Comparison of ENCODE assay signal across 8 cellular contexts in the genomic region with DNA sequence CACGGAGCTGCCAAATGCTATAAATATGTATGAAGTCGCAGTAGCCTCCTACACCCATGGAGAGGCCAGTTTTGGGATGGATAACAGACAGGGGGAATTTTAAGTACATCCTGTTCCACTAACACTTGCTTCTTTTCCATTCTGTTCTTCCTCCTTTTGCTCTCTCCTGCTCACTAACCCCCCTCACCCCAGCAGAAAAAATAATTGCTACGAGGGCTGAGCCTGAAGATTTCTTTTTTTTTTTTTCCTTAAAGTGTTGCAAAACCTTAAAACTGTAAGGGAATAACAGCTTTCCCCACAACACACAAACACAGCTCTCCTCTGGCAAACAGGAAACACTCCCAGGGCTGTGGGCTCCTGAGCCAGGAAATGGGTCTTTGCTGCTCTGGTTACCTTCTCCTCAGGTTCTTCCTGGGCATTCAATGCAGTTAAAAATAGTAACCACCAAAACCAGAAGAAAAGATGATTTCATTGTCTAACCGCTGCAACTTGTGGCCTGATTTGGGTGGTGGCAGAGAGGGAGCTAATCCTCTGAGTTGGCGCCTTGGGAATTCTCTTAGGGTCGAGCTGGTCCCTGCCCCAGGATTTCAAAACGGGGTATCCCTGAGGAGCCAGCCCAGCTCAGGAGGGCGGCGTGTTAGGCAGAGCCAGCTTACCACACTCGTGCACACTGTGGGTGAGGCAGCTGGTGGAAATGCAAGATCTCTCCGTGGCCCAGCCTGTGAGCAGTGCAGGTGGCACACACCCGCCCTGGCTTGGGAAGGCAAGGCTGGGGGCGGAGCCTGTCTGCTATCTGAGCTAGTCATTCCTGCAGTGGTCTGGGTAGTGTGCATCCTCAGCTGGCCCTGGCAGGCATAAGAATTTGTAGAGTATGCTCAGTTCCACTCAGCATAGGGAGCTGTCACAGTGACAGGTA. TPM values are rescaled to one million over a fixed set of nuclear protein-coding genes. Genes with fewer than 3 reads are reported as not detected.
DNase-seq lines count a peak whose midpoint lies in the region; ATAC-seq lines count a peak whose summit lies in the region.

No MANE protein-coding gene starts in this region.

- H3K9me3 ChIP-seq in MG63, result no peaks in the 10 kb centered on the region
- no peaks in the 10 kb centered on the region for H3K9me3 ChIP-seq in effector memory CD4-positive, alpha-beta T cell (ENCODE audit: control insufficient read depth, low read length)
- H3K9me3 ChIP-seq in naive thymus-derived CD4-positive, alpha-beta T cell (ENCODE audit: control insufficient read depth in 2 of 3, low read length in 3 of 3), result no peaks in the 10 kb centered on the region

- peaks cover 41% of the 10 kb centered on the region for H3K27me3 Mint-ChIP-seq in activated CD4-positive, alpha-beta T cell treated with anti-CD3 and anti-CD28 coated beads, Interleukin-2, amount 10 ng/mL, durations not matched to agents 24 days and 14 days
- peaks cover 4 to 49% (median 7%) of the 10 kb centered on the region in 5 donors for H3K27me3 Mint-ChIP-seq in naive thymus-derived CD4-positive, alpha-beta T cell

- H3K4me1 Mint-ChIP-seq in activated CD4-positive, alpha-beta T cell treated with anti-CD3 and anti-CD28 coated beads, Interleukin-2, amount 10 ng/mL, durations not matched to agents 24 days and 14 days, result peaks cover 16% of the 10 kb centered on the region
- peaks cover 20 to 43% (median 34%) of the 10 kb centered on the region in 7 donors for H3K4me1 Mint-ChIP-seq in naive thymus-derived CD4-positive, alpha-beta T cell

- H3K4me3 Mint-ChIP-seq in activated CD4-positive, alpha-beta T cell treated with anti-CD3 and anti-CD28 coated beads, Interleukin-2, amount 10 ng/mL, durations not matched to agents 24 days and 14 days, result peak overlapping the region; percentile 73
- peak overlapping the region; percentile 74 to 88 (median 78) for H3K4me3 Mint-ChIP-seq in naive thymus-derived CD4-positive, alpha-beta T cell

- DNase-seq in NCI-H1092 treated with DMSO at 0.1 percent for 48 hours (lab: John Stamatoyannopoulos, UW) (peak; percentile 6), NCI-H1092 (lab: John Stamatoyannopoulos, UW) (no peak), MG63 (peak; percentile 55)
- DNase-seq in activated CD4-positive, alpha-beta T cell treated with anti-CD3 and anti-CD28 coated beads, Interleukin-2, amount 10 ng/mL, durations not matched to agents 24 days and 14 days, result peak; percentile 82
- DNase-seq in effector memory CD4-positive, alpha-beta T cell, result peak; percentile 6 to 27 (median 22)
- peak in 8 of 9 donors; percentile 15 to 51 (median 44) for DNase-seq in naive thymus-derived CD4-positive, alpha-beta T cell
- DNase-seq in stimulated activated naive CD4-positive, alpha-beta T cell (lab: John Stamatoyannopoulos, UW), result peak in 4 of 6 experiments; percentile 15 to 45 (median 31)

- intact Hi-C loops in activated CD4-positive, alpha-beta T cell treated with anti-CD3 and anti-CD28 coated beads, Interleukin-2, amount 10 ng/mL, durations not matched to agents 24 days and 14 days (cut with micrococcal nuclease), result loop anchor here (1.0 to 10.0 kb wide), 2 partner anchors 17 to 365 kb away; a partner anchor contains a TSS
- intact Hi-C loops in naive thymus-derived CD4-positive, alpha-beta T cell (cut with micrococcal nuclease), result loop anchor here (1.0 to 5.0 kb wide), 4 partner anchors 15 to 78 kb away; a partner anchor contains a TSS

- H3K4me3 ChIP-seq in MG63, result no peak overlapping the region
- peak overlapping the region; percentile 23 for H3K4me3 ChIP-seq in effector memory CD4-positive, alpha-beta T cell (ENCODE audit: insufficient read depth, low read depth, low read length, poor library complexity, severe bottlenecking)
- peak overlapping the region; percentile 22 for H3K4me3 ChIP-seq in naive thymus-derived CD4-positive, alpha-beta T cell (ENCODE audit: low read length)

- H3K27me3 ChIP-seq in MG63, result no peaks in the 10 kb centered on the region
- H3K27me3 ChIP-seq in effector memory CD4-positive, alpha-beta T cell (replicated peaks; ENCODE audit: control insufficient read depth, insufficient read depth, low read length, poor library complexity, severe bottlenecking), result no peaks in the 10 kb centered on the region
- peaks cover 0 to 3% of the 10 kb centered on the region in 2 donors for H3K27me3 ChIP-seq in naive thymus-derived CD4-positive, alpha-beta T cell (ENCODE audit: control insufficient read depth in 2 of 2, insufficient read depth in 2 of 2, low read length in 2 of 2)

- H3K4me1 ChIP-seq in effector memory CD4-positive, alpha-beta T cell (ENCODE audit: control insufficient read depth, insufficient read depth, low read length, poor library complexity, severe bottlenecking), result peaks cover 13% of the 10 kb centered on the region
- peaks cover 0 to 16% of the 10 kb centered on the region in 2 donors for H3K4me1 ChIP-seq in naive thymus-derived CD4-positive, alpha-beta T cell (ENCODE audit: control insufficient read depth in 2 of 2, insufficient read depth in 2 of 2, low read length in 2 of 2)

- peak; percentile 90 for ATAC-seq in naive thymus-derived CD4-positive, alpha-beta T cell
- no peak for ATAC-seq in GM19328 (IDR thresholded peaks at IDR 0.05; ENCODE audit: unreplicated experiment)

- H3K36me3 Mint-ChIP-seq in activated CD4-positive, alpha-beta T cell treated with anti-CD3 and anti-CD28 coated beads, Interleukin-2, amount 10 ng/mL, durations not matched to agents 24 days and 14 days (ENCODE audit: low read depth), result no peaks in the 10 kb centered on the region
- H3K36me3 Mint-ChIP-seq in naive thymus-derived CD4-positive, alpha-beta T cell, result no peaks in the 10 kb centered on the region

- H3K36me3 ChIP-seq in MG63, result no peaks in the 10 kb centered on the region
- H3K36me3 ChIP-seq in effector memory CD4-positive, alpha-beta T cell (ENCODE audit: control insufficient read depth, insufficient read depth, low read length), result no peaks in the 10 kb centered on the region
- H3K36me3 ChIP-seq in naive thymus-derived CD4-positive, alpha-beta T cell (ENCODE audit: control insufficient read depth in 2 of 3, insufficient read depth in 3 of 3, low read length in 3 of 3), result no peaks in the 10 kb centered on the region

- CTCF ChIA-PET in naive thymus-derived CD4-positive, alpha-beta T cell (lab: Charles Lee), result interaction anchor here (0.9 to 1.3 kb wide), 4 partner anchors 11 to 78 kb away, joined by 3 to 5 read pairs (median 4); no protein-coding TSS in a partner anchor

- POLR2A ChIA-PET in naive thymus-derived CD4-positive, alpha-beta T cell (lab: Charles Lee), result interaction anchor here (1.3 to 1.8 kb wide), 2 partner anchors 15 to 78 kb away, joined by 4 to 8 read pairs; no protein-coding TSS in a partner anchor

- H3K27ac ChIP-seq in effector memory CD4-positive, alpha-beta T cell (ENCODE audit: insufficient read depth, low read length, poor library complexity, severe bottlenecking), result no peak overlapping the region
- H3K27ac ChIP-seq in naive thymus-derived CD4-positive, alpha-beta T cell (ENCODE audit: low read depth, low read length), result no peak overlapping the region

- no peaks in the 10 kb centered on the region for H3K9me3 Mint-ChIP-seq in activated CD4-positive, alpha-beta T cell treated with anti-CD3 and anti-CD28 coated beads, Interleukin-2, amount 10 ng/mL, durations not matched to agents 24 days and 14 days
- H3K9me3 Mint-ChIP-seq in naive thymus-derived CD4-positive, alpha-beta T cell, result peaks cover 0 to 4% (median 0%) of the 10 kb centered on the region in 11 donors

- H3K27ac Mint-ChIP-seq in activated CD4-positive, alpha-beta T cell treated with anti-CD3 and anti-CD28 coated beads, Interleukin-2, amount 10 ng/mL, durations not matched to agents 24 days and 14 days, result peak overlapping the region; percentile 27
- peak overlapping the region; percentile 57 to 88 (median 69) for H3K27ac Mint-ChIP-seq in naive thymus-derived CD4-positive, alpha-beta T cell

RNA-seq across cellular contexts. Expression of a gene that starts 17.1 kb away (rescaled TPM):
- 55.7 and 326 TPM in 2 replicates for total RNA-seq in MG63 (2014; rRNA removed; shearing (Covaris generic); ENCODE audit: low replicate concordance)
- total RNA-seq in activated CD4-positive, alpha-beta T cell treated with anti-CD3 and anti-CD28 coated beads, Interleukin-2, amount 10 ng/mL, durations not matched to agents 24 days and 14 days, result 22.2 and 26.4 TPM in 2 replicates
- 10 to 100 TPM in 2 of 5 experiments, 1 to 10 TPM in 3; 3.4 to 40.1 (median 4.4) TPM for total RNA-seq in naive thymus-derived CD4-positive, alpha-beta T cell
- polyA plus RNA-seq in naive thymus-derived CD4-positive, alpha-beta T cell, result under 1 TPM in 1 of 2 donors, not detected in 1; 0.37 TPM
